ENCODE assay signal across 20 cellular contexts in genomic region chr15:91790826-91791225, GRCh38.
DNase-seq lines count a peak whose midpoint lies in the region; ATAC-seq, FAIRE-seq and TF ChIP-seq lines count a peak whose summit lies in the region.
"Had no signal": no experiment of that assay in that cellular context is flagged by ENCODE, and none has a peak within 500 bp of the region (broad histone marks: within the 10 kb centered on the region; RNA-seq: fewer than 3 reads in every experiment).

No MANE protein-coding gene starts in this region.

- TF ChIP-seq POLR2A in stomach (IDR thresholded peaks at IDR 0.05) = no peak

- no peak for TF ChIP-seq EP300 in stomach (IDR thresholded peaks at IDR 0.05)

- FAIRE-seq in bronchial epithelial cell (lab: Jason Lieb, UNC) = peak; percentile 64
- FAIRE-seq: kidney had no signal

- ATAC-seq in left lung = peak; percentile 77
- ATAC-seq: CD8-positive, alpha-beta T cell; Panc1 had no signal

- H3K9me3 ChIP-seq in left lung (no peaks in the 10 kb centered on the region), stomach (no peaks in the 10 kb centered on the region)
- H3K9me3 ChIP-seq: tibial nerve had no signal

- H3K27ac ChIP-seq in left lung (no peak overlapping the region), stomach (no peak overlapping the region)
- H3K27ac ChIP-seq: hepatocyte, tibial nerve had no signal

- TF ChIP-seq CTCF in AG10803 (conservative IDR thresholded peaks at IDR 0.05; ENCODE audit: low read length) (no peak), bronchial epithelial cell (IDR thresholded peaks at IDR 0.05; ENCODE audit: insufficient read depth, low read length, severe bottlenecking) (no peak), left lung (IDR thresholded peaks at IDR 0.05) (no peak), stomach (IDR thresholded peaks at IDR 0.05) (no peak)

- H3K36me3 ChIP-seq in bronchial epithelial cell (ENCODE audit: control insufficient read depth, insufficient read depth, low read length) (no peaks in the 10 kb centered on the region), left lung (no peaks in the 10 kb centered on the region), stomach (no peaks in the 10 kb centered on the region)
- H3K36me3 ChIP-seq: tibial nerve had no signal

- DNase-seq in AG10803 (ENCODE audit: low read depth) (peak; percentile 8), NCI-H2171 treated with DMSO at 0.1 percent for 48 hours (lab: John Stamatoyannopoulos, UW) (peak; percentile 77), bronchial epithelial cell (ENCODE audit: low read depth) (peak; percentile 96), left lung (peak in 1 of 2 donors; percentile 46), NCI-H510A (lab: John Stamatoyannopoulos, UW) (no peak), stomach (no peak), kidney glomerular epithelial cell (lab: John Stamatoyannopoulos, UW) (no peak), UCSD-AML1 (lab: John Stamatoyannopoulos, UW; ENCODE audit: unreplicated experiment) (no peak)
- DNase-seq: activated CD4-positive, alpha-beta T cell treated with anti-CD3 and anti-CD28 coated beads for 48 hours; activated effector memory CD4-positive, alpha-beta T cell treated with anti-CD3 and anti-CD28 coated beads, Interleukin-2, amount 50 U/mL, for 16 hours; amniotic stem cell; CD8-positive, alpha-beta T cell; effector CD4-positive, alpha-beta T cell; H9; kidney; NCI-H2081 treated with DMSO at 0.1 percent for 48 hours; NCI-H748 treated with DMSO at 0.1 percent for 48 hours had no signal

- H3K4me3 ChIP-seq in AG10803 (ENCODE audit: low read length) (no peak overlapping the region), bronchial epithelial cell (ENCODE audit: low read depth, low read length) (no peak overlapping the region), left lung (no peak overlapping the region), stomach (no peak overlapping the region)
- H3K4me3 ChIP-seq: hepatocyte, tibial nerve had no signal

- WGBS in stomach, 5 donors = 80 to 87% (median 87%) methylated on average over 4 of the region's 4 CpGs

- H3K4me1 ChIP-seq in left lung = no peaks in the 10 kb centered on the region
- no peaks in the 10 kb centered on the region for H3K4me1 ChIP-seq in stomach
- H3K4me1 ChIP-seq: tibial nerve had no signal

- H3K27me3 ChIP-seq in bronchial epithelial cell (ENCODE audit: control insufficient read depth, insufficient read depth, low read length) = no peaks in the 10 kb centered on the region
- H3K27me3 ChIP-seq in left lung = no peaks in the 10 kb centered on the region
- H3K27me3 ChIP-seq in stomach = no peaks in the 10 kb centered on the region
- H3K27me3 ChIP-seq: tibial nerve had no signal

- intact Hi-C loops in left lung (cut with DNase I) (no loop called here), stomach (cut with DNase I; ENCODE audit: low total_unique reads) (no loop called here)

Comparison
In these comparisons a context has a peak if more than half of its experiments do, and no peak if none do; other contexts are left out.
1. DNase-seq: peak in AG10803 (single experiment), NCI-H2171 treated with DMSO at 0.1 percent for 48 hours (single experiment) and bronchial epithelial cell (single experiment); none in NCI-H510A (single experiment), stomach (single experiment), kidney glomerular epithelial cell (single experiment) and UCSD-AML1 (single experiment).